In the genomic region with DNA sequence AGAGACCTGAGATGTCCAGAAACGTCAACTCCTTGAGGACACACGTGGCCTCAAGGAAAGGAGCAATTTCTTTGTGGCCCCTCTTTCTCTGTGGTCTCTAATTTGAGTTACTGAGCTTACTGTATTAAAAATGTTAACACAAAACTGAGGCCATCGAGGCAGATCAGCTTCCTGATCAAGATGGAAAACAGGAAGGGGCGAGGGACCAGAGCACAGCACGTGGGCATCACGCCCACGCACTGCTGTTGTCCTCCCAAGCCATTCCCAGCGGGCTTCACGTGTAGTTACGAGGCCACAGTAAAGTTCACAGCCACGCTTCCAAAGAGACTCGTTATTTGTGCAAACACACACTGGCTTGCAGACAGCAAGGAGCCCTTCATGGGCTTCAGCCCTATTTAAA, we compare ENCODE assay signal across 24 cellular contexts.
DNase-seq lines count a peak whose midpoint lies in the region; ATAC-seq, FAIRE-seq and TF ChIP-seq lines count a peak whose summit lies in the region.
"Had no signal": no experiment of that assay in that cellular context is flagged by ENCODE, and none has a peak within 500 bp of the region (broad histone marks: within the 10 kb centered on the region; RNA-seq: fewer than 3 reads in every experiment).

No MANE protein-coding gene starts in this region.

- H3K4me3 Mint-ChIP-seq in activated CD8-positive, alpha-beta memory T cell treated with anti-CD3 and anti-CD28 coated beads, Interleukin-2, amount 10 ng/mL, durations not matched to agents 7 days and 5 days, result no peak overlapping the region
- H3K4me3 Mint-ChIP-seq: H9 had no signal

- no peaks in the 10 kb centered on the region for H3K9me3 ChIP-seq in hepatocyte (ENCODE audit: low read depth)
- no peaks in the 10 kb centered on the region for H3K9me3 ChIP-seq in sigmoid colon
- H3K9me3 ChIP-seq in prostate gland, result no peaks in the 10 kb centered on the region

- H3K4me1 Mint-ChIP-seq in activated CD8-positive, alpha-beta memory T cell treated with anti-CD3 and anti-CD28 coated beads, Interleukin-2, amount 10 ng/mL, durations not matched to agents 7 days and 5 days, result peaks cover 37% of the 10 kb centered on the region
- H3K4me1 Mint-ChIP-seq: H9 had no signal

- H3K4me2 ChIP-seq in hepatocyte, result no peak overlapping the region
- H3K4me2 ChIP-seq: KMS-11 had no signal

- no peak for TF ChIP-seq POLR2A in sigmoid colon (IDR thresholded peaks at IDR 0.05)
- TF ChIP-seq POLR2A in prostate gland (IDR thresholded peaks at IDR 0.05), result no peak

- no peak overlapping the region for H3K27ac Mint-ChIP-seq in activated CD8-positive, alpha-beta memory T cell treated with anti-CD3 and anti-CD28 coated beads, Interleukin-2, amount 10 ng/mL, durations not matched to agents 7 days and 5 days
- H3K27ac Mint-ChIP-seq: H9 had no signal

- intact Hi-C loops in sigmoid colon (cut with DNase I) (loop anchor here (5.0 kb wide), 1 partner anchor 142 kb away; no protein-coding TSS in a partner anchor), prostate gland (cut with DNase I) (no loop called here)

- H3K79me2 ChIP-seq in hepatocyte, result peaks cover 64% of the 10 kb centered on the region

- no peaks in the 10 kb centered on the region for H3K36me3 Mint-ChIP-seq in activated CD8-positive, alpha-beta memory T cell treated with anti-CD3 and anti-CD28 coated beads, Interleukin-2, amount 10 ng/mL, durations not matched to agents 7 days and 5 days
- H3K36me3 Mint-ChIP-seq: CD8-positive, alpha-beta memory T cell had no signal

- TF ChIP-seq EP300 in sigmoid colon (IDR thresholded peaks at IDR 0.05), result no peak

- no peak for FAIRE-seq in GM19239 (lab: Jason Lieb, UNC)

- WGBS in hepatocyte (ENCODE audit: low lambda C conversion rate, missing lambda C conversion rate), result 79% methylated on average over 12 of the region's 12 CpGs
- whole genome bisulfite sequencing in sigmoid colon, 2 donors, result 44 to 76% methylated on average over 12 of the region's 12 CpGs
- WGBS in prostate gland, result 52% methylated on average over 12 of the region's 12 CpGs

- H3K4me3 ChIP-seq in LNCaP clone FGC (ENCODE audit: low read depth, low read length) (no peak overlapping the region), hepatocyte (no peak overlapping the region), sigmoid colon (no peak overlapping the region), prostate gland (no peak overlapping the region)
- H3K4me3 ChIP-seq: GM23248 had no signal

- H3K27me3 Mint-ChIP-seq in activated CD8-positive, alpha-beta memory T cell treated with anti-CD3 and anti-CD28 coated beads, Interleukin-2, amount 10 ng/mL, durations not matched to agents 7 days and 5 days, result peaks cover 2% of the 10 kb centered on the region

- peaks cover 18% of the 10 kb centered on the region for H3K4me1 ChIP-seq in hepatocyte (ENCODE audit: insufficient read depth)
- H3K4me1 ChIP-seq in sigmoid colon, result peaks cover 0 to 86% (median 85%) of the 10 kb centered on the region in 4 donors
- no peaks in the 10 kb centered on the region for H3K4me1 ChIP-seq in prostate gland (replicated peaks)

- H3K27ac ChIP-seq in hepatocyte, result peak overlapping the region; percentile 58
- peak overlapping the region; percentile 75 to 85 (median 83) for H3K27ac ChIP-seq in sigmoid colon
- H3K27ac ChIP-seq in prostate gland, result no peak overlapping the region
- H3K27ac ChIP-seq: C4-2B, GM23248, KMS-11 had no signal

- CTCF ChIA-PET in activated CD8-positive, alpha-beta memory T cell treated with anti-CD3 and anti-CD28 coated beads, Interleukin-2, amount 10 ng/mL, durations not matched to agents 7 days and 5 days (lab: Charles Lee), result interaction anchor here (1.1 kb wide), 1 partner anchor 150 kb away, joined by 4 read pairs; the partner anchor contains the start of gene ROR2

- no peaks in the 10 kb centered on the region for H3K9me2 ChIP-seq in hepatocyte (replicated peaks; ENCODE audit: insufficient read depth)

- DNase-seq in activated CD8-positive, alpha-beta memory T cell treated with anti-CD3 and anti-CD28 coated beads for 24 hours, result peak; percentile 53
- DNase-seq in activated CD8-positive, alpha-beta memory T cell treated with anti-CD3 and anti-CD28 coated beads, Interleukin-2, amount 10 ng/mL, durations not matched to agents 7 days and 5 days, result no peak
- DNase-seq in LNCaP clone FGC (ENCODE audit: low read depth), result peak; percentile 26
- DNase-seq in hepatocyte (ENCODE audit: low spot score), result peak; percentile 35
- DNase-seq in sigmoid colon, result peak; percentile 58
- no peak for DNase-seq in NCI-H1694 treated with DMSO at 0.1 percent for 48 hours (lab: John Stamatoyannopoulos, UW)
- no peak for DNase-seq in GM19239 (ENCODE audit: insufficient read length, low spot score)
- DNase-seq in prostate gland (ENCODE audit: low spot score), result no peak
- DNase-seq: AML-193; Calu3; CD8-positive, alpha-beta memory T cell; DMS53; EL; GF-D8; GM23248; H9; NCI-H1105 treated with DMSO at 0.1 percent for 48 hours; NCI-H1694; NCI-H2081 treated with DMSO at 0.1 percent for 48 hours; NCI-H2171 treated with DMSO at 0.1 percent for 48 hours; NCI-H524 treated with DMSO at 0.1 percent for 48 hours had no signal

- H3K36me3 ChIP-seq in hepatocyte (replicated peaks; ENCODE audit: insufficient read depth, low read depth), result no peaks in the 10 kb centered on the region
- H3K36me3 ChIP-seq in sigmoid colon, result no peaks in the 10 kb centered on the region
- H3K36me3 ChIP-seq in prostate gland, result no peaks in the 10 kb centered on the region

- TF ChIP-seq CTCF in LNCaP clone FGC (IDR thresholded peaks at IDR 0.05; ENCODE audit: control insufficient read depth, extremely low read depth, insufficient read depth) (no peak), hepatocyte (IDR thresholded peaks at IDR 0.05; ENCODE audit: poor library complexity) (no peak), sigmoid colon (IDR thresholded peaks at IDR 0.05) (no peak), prostate gland (IDR thresholded peaks at IDR 0.05) (no peak)

- H3K27me3 ChIP-seq in hepatocyte, result no peaks in the 10 kb centered on the region
- no peaks in the 10 kb centered on the region for H3K27me3 ChIP-seq in sigmoid colon
- no peaks in the 10 kb centered on the region for H3K27me3 ChIP-seq in prostate gland (replicated peaks; ENCODE audit: insufficient read depth)

- H4K20me1 ChIP-seq in hepatocyte (ENCODE audit: insufficient read depth, poor library complexity, severe bottlenecking), result peaks cover 15% of the 10 kb centered on the region

- H2AFZ ChIP-seq in hepatocyte, result no peak overlapping the region
- H2AFZ ChIP-seq: GM23248 had no signal

- ATAC-seq in activated CD8-positive, alpha-beta memory T cell treated with anti-CD3 and anti-CD28 coated beads, Interleukin-2, amount 10 ng/mL, durations not matched to agents 7 days and 5 days, result no peak
- ATAC-seq: Right ventricle myocardium inferior had no signal

- no peaks in the 10 kb centered on the region for H3K9me3 Mint-ChIP-seq in activated CD8-positive, alpha-beta memory T cell treated with anti-CD3 and anti-CD28 coated beads, Interleukin-2, amount 10 ng/mL, durations not matched to agents 7 days and 5 days (ENCODE audit: low read depth)
- H3K9me3 Mint-ChIP-seq: H9 had no signal

Comparison
In these comparisons a context has a peak if more than half of its experiments do, and no peak if none do; other contexts are left out.
1. DNase-seq: peak in activated CD8-positive, alpha-beta memory T cell treated with anti-CD3 and anti-CD28 coated beads for 24 hours (single experiment), LNCaP clone FGC (single experiment), hepatocyte (single experiment) and sigmoid colon (single experiment); none in activated CD8-positive, alpha-beta memory T cell treated with anti-CD3 and anti-CD28 coated beads, Interleukin-2, amount 10 ng/mL, durations not matched to agents 7 days and 5 days (single experiment), NCI-H1694 treated with DMSO at 0.1 percent for 48 hours (single experiment), GM19239 (single experiment) and prostate gland (single experiment).
2. H3K27ac ChIP-seq: peak in hepatocyte (single experiment) and sigmoid colon (4 of 4); none in prostate gland (0 of 2).